ENCODE assay signal across 1 cellular context in the genomic region with DNA sequence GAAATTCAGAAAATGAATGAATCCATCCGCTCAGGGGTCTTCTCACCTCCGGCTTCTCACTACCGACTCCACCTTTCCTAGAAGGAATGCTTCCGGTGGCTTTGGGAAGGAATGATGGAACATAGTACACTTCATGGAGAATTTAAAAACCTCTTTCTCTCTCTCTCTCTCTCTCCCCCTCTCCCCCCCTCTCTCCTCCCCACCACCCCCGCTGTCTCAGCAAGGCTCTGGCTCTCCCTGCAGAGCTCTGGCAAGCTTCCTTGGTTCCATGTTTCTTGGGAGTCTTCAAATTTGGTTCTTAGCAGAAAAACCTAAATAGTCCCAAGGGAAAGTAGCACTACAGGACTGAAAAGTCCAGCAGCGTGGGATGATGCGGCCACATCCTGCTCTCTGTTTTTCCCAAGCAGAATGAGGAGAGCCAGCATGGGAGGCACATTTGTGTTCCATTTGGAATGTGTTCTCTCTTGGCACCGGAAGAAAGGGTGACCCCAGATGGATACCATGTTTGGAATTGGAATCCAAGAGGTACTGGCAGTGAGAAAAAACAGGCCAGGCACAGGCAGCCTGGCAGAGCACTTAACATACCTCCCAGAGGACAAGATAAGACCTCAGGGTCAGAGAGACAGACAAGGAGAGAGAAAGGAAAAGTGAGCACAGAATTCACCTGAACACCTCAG.
TF ChIP-seq lines count a peak whose summit lies in the region.

A gene with protein sequence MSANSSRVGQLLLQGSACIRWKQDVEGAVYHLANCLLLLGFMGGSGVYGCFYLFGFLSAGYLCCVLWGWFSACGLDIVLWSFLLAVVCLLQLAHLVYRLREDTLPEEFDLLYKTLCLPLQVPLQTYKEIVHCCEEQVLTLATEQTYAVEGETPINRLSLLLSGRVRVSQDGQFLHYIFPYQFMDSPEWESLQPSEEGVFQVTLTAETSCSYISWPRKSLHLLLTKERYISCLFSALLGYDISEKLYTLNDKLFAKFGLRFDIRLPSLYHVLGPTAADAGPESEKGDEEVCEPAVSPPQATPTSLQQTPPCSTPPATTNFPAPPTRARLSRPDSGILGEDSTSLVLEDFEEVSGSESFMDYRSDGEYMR (minus strand): TSS at position 116 of the 677 bp plus-strand sequence. CDS start 166 bp downstream, outside the sequence.

TF ChIP-seq in GM12878, 131 proteins besides CTCF, POLR2A, EP300 and RAD21:
- TF ChIP-seq STAT1 (conservative IDR thresholded peaks at IDR 0.05) (no peak), SREBF1 (IDR thresholded peaks at IDR 0.05; ENCODE audit: low read length) (no peak), NRF1 (conservative IDR thresholded peaks at IDR 0.05; ENCODE audit: low read depth, low read length) (no peak), RUNX3 (IDR thresholded peaks at IDR 0.05; ENCODE audit: low read length) (no peak), ASH2L (IDR thresholded peaks at IDR 0.05; ENCODE audit: borderline replicate concordance, low read depth) (no peak)
